In genomic region chr6:89357390-89357789, GRCh38 we compare ENCODE assay signal across 8 cellular contexts. TPM values are rescaled to one million over a fixed set of nuclear protein-coding genes. Genes with fewer than 3 reads are reported as not detected.
A peak's percentile ranks its signal among the peaks of the same experiment; 100 is the strongest.
DNase-seq lines count a peak whose midpoint lies in the region; ATAC-seq, FAIRE-seq and TF ChIP-seq lines count a peak whose summit lies in the region.

No MANE protein-coding gene starts in this region.

- H3K36me3 ChIP-seq in KOPT-K1 (ENCODE audit: insufficient read depth, low read length) (no peaks in the 10 kb centered on the region), right lobe of liver (no peaks in the 10 kb centered on the region)

- TF ChIP-seq POLR2A in right lobe of liver (IDR thresholded peaks at IDR 0.05) = no peak

- no peaks in the 10 kb centered on the region for H3K27me3 ChIP-seq in right lobe of liver

- 3% methylated on average over 3 of the region's 3 CpGs for WGBS in right lobe of liver (ENCODE audit: insufficient coverage, low coverage, low lambda C conversion rate, missing lambda C conversion rate)

- DNase-seq in GM18507 (ENCODE audit: extremely low spot score, insufficient read length, low read depth) = no peak
- DNase-seq in right lobe of liver = no peak
- no peak for DNase-seq in NCI-H1105 treated with DMSO at 0.1 percent for 48 hours (lab: John Stamatoyannopoulos, UW)
- DNase-seq in NCI-H524 treated with DMSO at 0.1 percent for 48 hours (lab: John Stamatoyannopoulos, UW) = no peak
- DNase-seq in stimulated activated CD4-positive, alpha-beta T cell treated with anti-CD3 and anti-CD28 coated beads, Interleukin-2, amount 100 ng/mL, for 24 hours = no peak
- DNase-seq in stimulated activated CD4-positive, alpha-beta T cell treated with anti-CD3 and anti-CD28 coated beads, Interleukin-4, amount 100 ng/mL, for 4 hours = no peak

- intact Hi-C loops in right lobe of liver (cut with DNase I) = no loop called here

- H3K9me3 ChIP-seq in KOPT-K1 (ENCODE audit: insufficient read depth, low read length, poor library complexity, severe bottlenecking) = no peaks in the 10 kb centered on the region
- H3K9me3 ChIP-seq in right lobe of liver = no peaks in the 10 kb centered on the region

- peak; percentile 96 for FAIRE-seq in GM18507 (lab: Jason Lieb, UNC)

- ATAC-seq in GM21529 (IDR thresholded peaks at IDR 0.05; ENCODE audit: unreplicated experiment) = peak; percentile 62
- ATAC-seq in right lobe of liver = peak in 2 of 4 donors; percentile 21 to 39

- H3K27ac ChIP-seq in KOPT-K1 (ENCODE audit: low read depth, low read length, poor library complexity, severe bottlenecking) (peak overlapping the region; percentile 91), right lobe of liver (peak overlapping the region in 1 of 3 donors; percentile 23)

- no peaks in the 10 kb centered on the region for H3K4me1 ChIP-seq in right lobe of liver

- H3K4me3 ChIP-seq in right lobe of liver = peak overlapping the region; percentile 12 to 28 (median 22)

- no peak for TF ChIP-seq CTCF in right lobe of liver (IDR thresholded peaks at IDR 0.05)

RNA-seq across cellular contexts. Expression of gene UBE2J1, which starts 4.9 kb away (rescaled TPM):
- 10 to 100 TPM; 14.9 to 22.3 (median 19.7) TPM for total RNA-seq in right lobe of liver

RNA-seq across cellular contexts. Expression of gene GABRR2, which starts 42.3 kb away (rescaled TPM):
- total RNA-seq in right lobe of liver = 1 to 10 TPM in 1 of 6 experiments, under 1 TPM in 5; 0.20 to 1.2 (median 0.56) TPM

RNA-seq across cellular contexts. Expression of gene RRAGD, which starts 54.7 kb away (rescaled TPM):
- 10 to 100 TPM in 4 of 6 experiments, 1 to 10 TPM in 2; 7.1 to 18.7 (median 12.2) TPM for total RNA-seq in right lobe of liver
